ENCODE assay signal across 17 cellular contexts in the genomic region with DNA sequence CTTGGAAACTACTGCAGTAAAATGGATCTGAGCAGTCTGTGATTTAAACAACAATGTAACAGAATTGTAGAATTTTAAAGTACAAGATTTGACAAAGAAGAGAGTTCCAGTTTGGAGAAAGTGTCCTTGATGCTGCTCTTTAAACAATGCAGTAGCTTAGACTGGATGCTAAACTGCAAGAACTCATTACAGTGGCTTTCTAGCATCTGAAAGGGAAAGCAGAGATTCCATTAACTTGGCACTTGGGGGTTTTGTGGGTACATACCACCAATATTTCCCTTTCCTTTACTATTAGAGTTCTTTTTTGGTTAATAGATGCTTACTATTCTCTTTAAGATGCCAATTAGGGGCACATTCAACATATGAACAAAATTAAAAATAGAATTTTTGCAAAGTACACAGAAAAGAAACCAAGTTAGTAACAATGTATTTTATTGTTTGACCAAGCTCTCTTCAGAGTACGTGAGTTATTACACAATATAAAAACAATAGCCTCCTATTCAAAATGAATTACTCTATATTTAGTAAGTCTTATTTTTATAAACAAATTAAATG. TPM values are rescaled to one million over a fixed set of nuclear protein-coding genes. Genes with fewer than 3 reads are reported as not detected.
DNase-seq lines count a peak whose midpoint lies in the region; ATAC-seq and FAIRE-seq lines count a peak whose summit lies in the region.
"Had no signal": no experiment of that assay in that cellular context is flagged by ENCODE, and none has a peak within 500 bp of the region (broad histone marks: within the 10 kb centered on the region; RNA-seq: fewer than 3 reads in every experiment).

No MANE protein-coding gene starts in this region.

- no peak for DNase-seq in activated naive CD8-positive, alpha-beta T cell treated with anti-CD3 and anti-CD28 coated beads for 36 hours
- DNase-seq in globus pallidus (ENCODE audit: low spot score) = peak; percentile 65
- DNase-seq in substantia nigra (lab: John Stamatoyannopoulos, UW) = no peak
- no peak for DNase-seq in NK-92 treated with Interleukin-12 subunit alpha and Interleukin-12 subunit beta, amount 100 ng/mL, for 24 hours (lab: John Stamatoyannopoulos, UW)
- no peak for DNase-seq in stimulated activated naive CD8-positive, alpha-beta T cell treated with anti-CD3 and anti-CD28 coated beads, Interleukin-15, Interleukin-2, amounts not matched to agents 100 U/mL and 50 U/mL, for 24 hours
- DNase-seq: CD8-positive, alpha-beta memory T cell; HCEC 1CT; KBM-7; NCI-H1105; NCI-H2081 treated with DMSO at 0.1 percent for 48 hours had no signal

- H3K4me1 Mint-ChIP-seq in activated naive CD8-positive, alpha-beta T cell treated with anti-CD3 and anti-CD28 coated beads for 36 hours = peaks cover 8% of the 10 kb centered on the region
- H3K4me1 Mint-ChIP-seq: GM23338 had no signal

- H3K36me3 Mint-ChIP-seq in activated naive CD8-positive, alpha-beta T cell treated with anti-CD3 and anti-CD28 coated beads for 36 hours = peaks cover 9% of the 10 kb centered on the region

- ATAC-seq in stimulated activated naive CD8-positive, alpha-beta T cell treated with anti-CD3 and anti-CD28 coated beads, Interleukin-15, Interleukin-2, amounts not matched to agents 100 U/mL and 50 U/mL, for 24 hours = no peak
- ATAC-seq in activated CD4-positive, CD25-positive, alpha-beta regulatory T cell treated with anti-CD3 and anti-CD28 coated beads, Interleukin-2, amount 50 U/mL, for 24 hours = no peak
- ATAC-seq: GM23338, Right ventricle myocardium inferior had no signal

- no peaks in the 10 kb centered on the region for H3K9me3 Mint-ChIP-seq in activated naive CD8-positive, alpha-beta T cell treated with anti-CD3 and anti-CD28 coated beads for 36 hours
- H3K9me3 Mint-ChIP-seq: CD8-positive, alpha-beta memory T cell; GM23338 had no signal

- H3K27me3 Mint-ChIP-seq in activated naive CD8-positive, alpha-beta T cell treated with anti-CD3 and anti-CD28 coated beads for 36 hours = no peaks in the 10 kb centered on the region
- H3K27me3 Mint-ChIP-seq: CD8-positive, alpha-beta memory T cell had no signal

- no peak overlapping the region for H3K4me3 Mint-ChIP-seq in activated naive CD8-positive, alpha-beta T cell treated with anti-CD3 and anti-CD28 coated beads for 36 hours
- H3K4me3 Mint-ChIP-seq: CD8-positive, alpha-beta memory T cell; GM23338 had no signal

- H3K27ac ChIP-seq in substantia nigra (ENCODE audit: low read depth, low read length, poor library complexity, severe bottlenecking) = peak overlapping the region; percentile 79
- H3K27ac ChIP-seq: BLaER1 treated with 17β-estradiol and CSF1 and Interleukin-3, amounts not matched to agents 10 nM and 100 nM had no signal

- FAIRE-seq in A204.1 (lab: Jason Lieb, UNC) = peak; percentile 68
- FAIRE-seq: GM12891, RCC 7860 had no signal

- H3K27ac Mint-ChIP-seq in activated naive CD8-positive, alpha-beta T cell treated with anti-CD3 and anti-CD28 coated beads for 36 hours = peak overlapping the region; percentile 54
- H3K27ac Mint-ChIP-seq: GM23338 had no signal

RNA-seq across cellular contexts. Expression of a gene that starts 11.9 kb away (rescaled TPM):
- 1 to 10 TPM; 6.0 to 7.3 TPM for total RNA-seq in activated naive CD8-positive, alpha-beta T cell treated with anti-CD3 and anti-CD28 coated beads for 36 hours

RNA-seq across cellular contexts. Expression of a gene that starts 16.5 kb away (rescaled TPM):
- 10 to 100 TPM; 16.6 to 19.7 TPM for total RNA-seq in activated naive CD8-positive, alpha-beta T cell treated with anti-CD3 and anti-CD28 coated beads for 36 hours

RNA-seq across cellular contexts. Expression of a gene that starts 16.7 kb away (rescaled TPM):
- total RNA-seq in activated naive CD8-positive, alpha-beta T cell treated with anti-CD3 and anti-CD28 coated beads for 36 hours = 10 to 100 TPM; 23.3 to 25.1 TPM

RNA-seq across cellular contexts. Expression of a gene that starts 38.1 kb away (rescaled TPM):
- 10 to 100 TPM in 1 of 2 experiments, 1 to 10 TPM in 1; 9.5 to 10.1 TPM for total RNA-seq in activated naive CD8-positive, alpha-beta T cell treated with anti-CD3 and anti-CD28 coated beads for 36 hours
